ENCODE assay signal across 1 cellular context in the genomic region with DNA sequence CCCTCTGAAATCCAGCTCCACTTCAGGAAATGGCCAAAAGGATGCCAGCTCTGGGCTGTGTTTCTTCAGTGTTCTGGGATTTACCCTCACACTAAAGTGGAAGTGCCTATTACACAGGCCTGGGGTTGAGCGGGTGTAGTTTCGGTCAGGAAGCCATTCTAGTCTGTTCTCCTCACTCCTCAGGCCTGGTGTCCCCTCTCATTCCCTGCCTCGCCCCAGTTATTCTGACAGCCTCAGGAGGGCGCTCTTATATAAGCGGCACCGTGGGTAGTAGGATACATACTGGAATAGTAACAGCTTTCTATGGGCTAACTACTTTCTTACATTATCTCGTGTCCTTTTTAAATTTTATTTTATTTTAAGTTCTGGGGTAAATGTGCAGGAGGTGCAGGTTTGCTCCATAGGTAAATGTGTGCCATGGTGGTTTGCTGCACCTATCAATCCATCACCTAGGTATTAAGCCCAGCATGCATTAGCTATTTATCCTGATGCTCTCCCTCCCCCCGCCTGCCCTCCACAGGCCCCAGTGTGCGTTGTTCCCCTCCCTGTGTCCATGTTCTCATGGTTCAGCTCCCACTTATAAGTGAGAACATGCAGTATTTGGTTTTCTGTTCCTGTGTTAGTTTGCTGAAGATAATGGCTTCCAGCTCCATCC.
TF ChIP-seq lines count a peak whose summit lies in the region.

No MANE protein-coding gene starts in this region.

TF ChIP-seq in GM23338, 12 proteins besides CTCF, POLR2A, EP300 and RAD21 (continued from another document):
- TF ChIP-seq, protein P1, sequence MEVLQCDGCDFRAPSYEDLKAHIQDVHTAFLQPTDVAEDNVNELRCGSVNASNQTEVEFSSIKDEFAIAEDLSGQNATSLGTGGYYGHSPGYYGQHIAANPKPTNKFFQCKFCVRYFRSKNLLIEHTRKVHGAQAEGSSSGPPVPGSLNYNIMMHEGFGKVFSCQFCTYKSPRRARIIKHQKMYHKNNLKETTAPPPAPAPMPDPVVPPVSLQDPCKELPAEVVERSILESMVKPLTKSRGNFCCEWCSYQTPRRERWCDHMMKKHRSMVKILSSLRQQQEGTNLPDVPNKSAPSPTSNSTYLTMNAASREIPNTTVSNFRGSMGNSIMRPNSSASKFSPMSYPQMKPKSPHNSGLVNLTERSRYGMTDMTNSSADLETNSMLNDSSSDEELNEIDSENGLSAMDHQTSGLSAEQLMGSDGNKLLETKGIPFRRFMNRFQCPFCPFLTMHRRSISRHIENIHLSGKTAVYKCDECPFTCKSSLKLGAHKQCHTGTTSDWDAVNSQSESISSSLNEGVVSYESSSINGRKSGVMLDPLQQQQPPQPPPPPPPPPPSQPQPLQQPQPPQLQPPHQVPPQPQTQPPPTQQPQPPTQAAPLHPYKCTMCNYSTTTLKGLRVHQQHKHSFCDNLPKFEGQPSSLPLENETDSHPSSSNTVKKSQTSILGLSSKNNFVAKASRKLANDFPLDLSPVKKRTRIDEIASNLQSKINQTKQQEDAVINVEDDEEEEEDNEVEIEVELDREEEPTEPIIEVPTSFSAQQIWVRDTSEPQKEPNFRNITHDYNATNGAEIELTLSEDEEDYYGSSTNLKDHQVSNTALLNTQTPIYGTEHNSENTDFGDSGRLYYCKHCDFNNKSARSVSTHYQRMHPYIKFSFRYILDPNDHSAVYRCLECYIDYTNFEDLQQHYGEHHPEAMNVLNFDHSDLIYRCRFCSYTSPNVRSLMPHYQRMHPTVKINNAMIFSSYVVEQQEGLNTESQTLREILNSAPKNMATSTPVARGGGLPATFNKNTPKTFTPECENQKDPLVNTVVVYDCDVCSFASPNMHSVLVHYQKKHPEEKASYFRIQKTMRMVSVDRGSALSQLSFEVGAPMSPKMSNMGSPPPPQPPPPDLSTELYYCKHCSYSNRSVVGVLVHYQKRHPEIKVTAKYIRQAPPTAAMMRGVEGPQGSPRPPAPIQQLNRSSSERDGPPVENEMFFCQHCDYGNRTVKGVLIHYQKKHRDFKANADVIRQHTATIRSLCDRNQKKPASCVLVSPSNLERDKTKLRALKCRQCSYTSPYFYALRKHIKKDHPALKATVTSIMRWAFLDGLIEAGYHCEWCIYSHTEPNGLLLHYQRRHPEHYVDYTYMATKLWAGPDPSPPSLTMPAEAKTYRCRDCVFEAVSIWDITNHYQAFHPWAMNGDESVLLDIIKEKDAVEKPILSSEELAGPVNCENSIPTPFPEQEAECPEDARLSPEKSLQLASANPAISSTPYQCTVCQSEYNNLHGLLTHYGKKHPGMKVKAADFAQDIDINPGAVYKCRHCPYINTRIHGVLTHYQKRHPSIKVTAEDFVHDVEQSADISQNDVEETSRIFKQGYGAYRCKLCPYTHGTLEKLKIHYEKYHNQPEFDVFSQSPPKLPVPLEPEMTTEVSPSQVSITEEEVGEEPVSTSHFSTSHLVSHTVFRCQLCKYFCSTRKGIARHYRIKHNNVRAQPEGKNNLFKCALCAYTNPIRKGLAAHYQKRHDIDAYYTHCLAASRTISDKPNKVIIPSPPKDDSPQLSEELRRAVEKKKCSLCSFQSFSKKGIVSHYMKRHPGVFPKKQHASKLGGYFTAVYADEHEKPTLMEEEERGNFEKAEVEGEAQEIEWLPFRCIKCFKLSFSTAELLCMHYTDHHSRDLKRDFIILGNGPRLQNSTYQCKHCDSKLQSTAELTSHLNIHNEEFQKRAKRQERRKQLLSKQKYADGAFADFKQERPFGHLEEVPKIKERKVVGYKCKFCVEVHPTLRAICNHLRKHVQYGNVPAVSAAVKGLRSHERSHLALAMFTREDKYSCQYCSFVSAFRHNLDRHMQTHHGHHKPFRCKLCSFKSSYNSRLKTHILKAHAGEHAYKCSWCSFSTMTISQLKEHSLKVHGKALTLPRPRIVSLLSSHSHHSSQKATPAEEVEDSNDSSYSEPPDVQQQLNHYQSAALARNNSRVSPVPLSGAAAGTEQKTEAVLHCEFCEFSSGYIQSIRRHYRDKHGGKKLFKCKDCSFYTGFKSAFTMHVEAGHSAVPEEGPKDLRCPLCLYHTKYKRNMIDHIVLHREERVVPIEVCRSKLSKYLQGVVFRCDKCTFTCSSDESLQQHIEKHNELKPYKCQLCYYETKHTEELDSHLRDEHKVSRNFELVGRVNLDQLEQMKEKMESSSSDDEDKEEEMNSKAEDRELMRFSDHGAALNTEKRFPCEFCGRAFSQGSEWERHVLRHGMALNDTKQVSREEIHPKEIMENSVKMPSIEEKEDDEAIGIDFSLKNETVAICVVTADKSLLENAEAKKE (CRISPR knock-in tag; IDR thresholded peaks at IDR 0.05), result no peak
- TF ChIP-seq, protein P2, sequence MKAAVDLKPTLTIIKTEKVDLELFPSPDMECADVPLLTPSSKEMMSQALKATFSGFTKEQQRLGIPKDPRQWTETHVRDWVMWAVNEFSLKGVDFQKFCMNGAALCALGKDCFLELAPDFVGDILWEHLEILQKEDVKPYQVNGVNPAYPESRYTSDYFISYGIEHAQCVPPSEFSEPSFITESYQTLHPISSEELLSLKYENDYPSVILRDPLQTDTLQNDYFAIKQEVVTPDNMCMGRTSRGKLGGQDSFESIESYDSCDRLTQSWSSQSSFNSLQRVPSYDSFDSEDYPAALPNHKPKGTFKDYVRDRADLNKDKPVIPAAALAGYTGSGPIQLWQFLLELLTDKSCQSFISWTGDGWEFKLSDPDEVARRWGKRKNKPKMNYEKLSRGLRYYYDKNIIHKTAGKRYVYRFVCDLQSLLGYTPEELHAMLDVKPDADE (IDR thresholded peaks at IDR 0.05), result no peak
- TF ChIP-seq, protein P3, sequence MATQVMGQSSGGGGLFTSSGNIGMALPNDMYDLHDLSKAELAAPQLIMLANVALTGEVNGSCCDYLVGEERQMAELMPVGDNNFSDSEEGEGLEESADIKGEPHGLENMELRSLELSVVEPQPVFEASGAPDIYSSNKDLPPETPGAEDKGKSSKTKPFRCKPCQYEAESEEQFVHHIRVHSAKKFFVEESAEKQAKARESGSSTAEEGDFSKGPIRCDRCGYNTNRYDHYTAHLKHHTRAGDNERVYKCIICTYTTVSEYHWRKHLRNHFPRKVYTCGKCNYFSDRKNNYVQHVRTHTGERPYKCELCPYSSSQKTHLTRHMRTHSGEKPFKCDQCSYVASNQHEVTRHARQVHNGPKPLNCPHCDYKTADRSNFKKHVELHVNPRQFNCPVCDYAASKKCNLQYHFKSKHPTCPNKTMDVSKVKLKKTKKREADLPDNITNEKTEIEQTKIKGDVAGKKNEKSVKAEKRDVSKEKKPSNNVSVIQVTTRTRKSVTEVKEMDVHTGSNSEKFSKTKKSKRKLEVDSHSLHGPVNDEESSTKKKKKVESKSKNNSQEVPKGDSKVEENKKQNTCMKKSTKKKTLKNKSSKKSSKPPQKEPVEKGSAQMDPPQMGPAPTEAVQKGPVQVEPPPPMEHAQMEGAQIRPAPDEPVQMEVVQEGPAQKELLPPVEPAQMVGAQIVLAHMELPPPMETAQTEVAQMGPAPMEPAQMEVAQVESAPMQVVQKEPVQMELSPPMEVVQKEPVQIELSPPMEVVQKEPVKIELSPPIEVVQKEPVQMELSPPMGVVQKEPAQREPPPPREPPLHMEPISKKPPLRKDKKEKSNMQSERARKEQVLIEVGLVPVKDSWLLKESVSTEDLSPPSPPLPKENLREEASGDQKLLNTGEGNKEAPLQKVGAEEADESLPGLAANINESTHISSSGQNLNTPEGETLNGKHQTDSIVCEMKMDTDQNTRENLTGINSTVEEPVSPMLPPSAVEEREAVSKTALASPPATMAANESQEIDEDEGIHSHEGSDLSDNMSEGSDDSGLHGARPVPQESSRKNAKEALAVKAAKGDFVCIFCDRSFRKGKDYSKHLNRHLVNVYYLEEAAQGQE (IDR thresholded peaks at IDR 0.05; ENCODE audit: unreplicated experiment), result no peak
- TF ChIP-seq EZH2 (IDR thresholded peaks at IDR 0.05; ENCODE audit: low read depth, unreplicated experiment), result no peak
